Comparison of ENCODE assay signal across 1 cellular context in genomic region chr9:137192448-137192780, GRCh38.
TF ChIP-seq lines count a peak whose summit lies in the region.

No MANE protein-coding gene starts in this region.

TF ChIP-seq in H1, 55 proteins besides CTCF, POLR2A, EP300 and RAD21:
- TF ChIP-seq TCF12 (IDR thresholded peaks at IDR 0.05; ENCODE audit: low read depth, low read length) (no peak), PHF8 (conservative IDR thresholded peaks at IDR 0.05; ENCODE audit: low read depth, low read length) (no peak), ZNF274 (IDR thresholded peaks at IDR 0.05; ENCODE audit: borderline replicate concordance, extremely low read depth, low read length) (no peak), KDM1A (IDR thresholded peaks at IDR 0.05; ENCODE audit: borderline replicate concordance, low read length) (no peak), POLR2AphosphoS5 (IDR thresholded peaks at IDR 0.05; ENCODE audit: low read depth, low read length) (no peak), FOSL1 (IDR thresholded peaks at IDR 0.05; ENCODE audit: insufficient read depth, low read depth, low read length) (no peak)
